Comparison of ENCODE assay signal across 19 cellular contexts in the genomic region with DNA sequence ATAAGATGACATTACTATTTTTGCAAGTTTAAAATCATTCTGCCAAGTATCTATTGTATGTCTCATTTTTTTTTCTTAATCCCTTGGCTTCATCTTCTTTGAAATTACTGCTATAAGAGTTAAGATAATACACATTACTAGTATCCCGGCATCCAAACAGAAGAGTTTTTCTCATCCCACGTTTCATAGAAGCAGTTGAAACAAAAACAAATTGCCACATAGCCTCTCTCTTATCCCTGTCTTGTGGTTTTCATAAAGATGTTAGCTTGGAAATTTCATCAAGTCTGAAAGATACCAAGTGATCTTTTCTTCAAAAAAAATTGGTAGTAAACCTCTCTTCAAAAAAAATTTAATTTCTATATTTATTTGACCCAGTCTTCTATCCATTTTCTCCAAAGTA.
"Had no signal": no experiment of that assay in that cellular context is flagged by ENCODE, and none has a peak within 500 bp of the region (broad histone marks: within the 10 kb centered on the region; RNA-seq: fewer than 3 reads in every experiment).

No MANE protein-coding gene starts in this region.

- H3K9me3 ChIP-seq: esophagus muscularis mucosa, gastroesophageal sphincter, sigmoid colon, stomach, upper lobe of left lung, vagina had no signal

- ATAC-seq: effector memory CD8-positive, alpha-beta T cell; gastroesophageal sphincter; left cardiac atrium; left ventricle myocardium superior had no signal

- DNase-seq: effector memory CD8-positive, alpha-beta T cell; immature natural killer cell; kidney; left cardiac atrium; left ventricle myocardium superior; mesendoderm; naive B cell; nephron progenitor cell; sigmoid colon; stimulated activated CD4-positive, alpha-beta T cell treated with anti-CD3 and anti-CD28 coated beads, Interleukin-12 subunit alpha, Interleukin-12 subunit beta, amount 100 ng/mL, for 4 hours; stimulated activated naive CD4-positive, alpha-beta T cell; stomach; upper lobe of left lung had no signal

- H3K4me1 ChIP-seq: esophagus muscularis mucosa, gastroesophageal sphincter, sigmoid colon, stomach, upper lobe of left lung, vagina had no signal

- H3K36me3 ChIP-seq: esophagus muscularis mucosa, gastroesophageal sphincter, sigmoid colon, stomach, upper lobe of left lung, vagina had no signal

- H3K27ac ChIP-seq: epithelial cell of prostate, esophagus muscularis mucosa, gastroesophageal sphincter, sigmoid colon, skin epidermis, stomach, upper lobe of left lung had no signal

- H3K4me3 ChIP-seq: esophagus muscularis mucosa, gastroesophageal sphincter, lung, sigmoid colon, skin epidermis, stomach, upper lobe of left lung, vagina had no signal

- H3K27me3 ChIP-seq: esophagus muscularis mucosa, gastroesophageal sphincter, sigmoid colon, stomach, upper lobe of left lung, vagina had no signal
